ENCODE assay signal across 1 cellular context in the genomic region with DNA sequence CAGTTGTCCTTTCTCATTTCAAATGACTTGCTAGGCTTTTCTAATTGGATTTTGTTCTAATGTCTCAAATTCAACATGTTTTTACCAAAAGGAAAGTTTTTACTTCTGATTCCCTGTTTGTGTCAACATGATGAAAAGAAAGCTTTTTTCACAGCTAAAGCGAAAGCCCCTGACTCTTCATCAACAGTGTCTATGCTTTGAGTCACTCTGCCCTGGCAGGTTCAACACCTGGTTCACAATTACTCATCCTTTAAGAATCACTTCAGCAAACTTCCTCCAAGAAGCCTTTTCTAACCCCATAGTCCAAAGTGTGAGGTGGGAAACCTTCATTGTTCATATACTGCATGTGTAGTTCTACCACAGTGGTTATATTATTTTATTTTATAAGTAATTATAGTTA.
TF ChIP-seq lines count a peak whose summit lies in the region.

No MANE protein-coding gene starts in this region.

TF ChIP-seq in A549, 52 proteins besides CTCF, POLR2A, EP300 and RAD21 (continued from another document):
- TF ChIP-seq, protein P1, sequence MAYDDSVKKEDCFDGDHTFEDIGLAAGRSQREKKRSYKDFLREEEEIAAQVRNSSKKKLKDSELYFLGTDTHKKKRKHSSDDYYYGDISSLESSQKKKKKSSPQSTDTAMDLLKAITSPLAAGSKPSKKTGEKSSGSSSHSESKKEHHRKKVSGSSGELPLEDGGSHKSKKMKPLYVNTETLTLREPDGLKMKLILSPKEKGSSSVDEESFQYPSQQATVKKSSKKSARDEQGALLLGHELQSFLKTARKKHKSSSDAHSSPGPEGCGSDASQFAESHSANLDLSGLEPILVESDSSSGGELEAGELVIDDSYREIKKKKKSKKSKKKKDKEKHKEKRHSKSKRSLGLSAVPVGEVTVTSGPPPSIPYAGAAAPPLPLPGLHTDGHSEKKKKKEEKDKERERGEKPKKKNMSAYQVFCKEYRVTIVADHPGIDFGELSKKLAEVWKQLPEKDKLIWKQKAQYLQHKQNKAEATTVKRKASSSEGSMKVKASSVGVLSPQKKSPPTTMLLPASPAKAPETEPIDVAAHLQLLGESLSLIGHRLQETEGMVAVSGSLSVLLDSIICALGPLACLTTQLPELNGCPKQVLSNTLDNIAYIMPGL (CRISPR knock-in tag; IDR thresholded peaks at IDR 0.05; ENCODE audit: borderline replicate concordance): no peak
- no peak for TF ChIP-seq KDM1A (IDR thresholded peaks at IDR 0.05; ENCODE audit: low read depth)
- TF ChIP-seq EHF (CRISPR knock-in tag; IDR thresholded peaks at IDR 0.05): no peak
- no peak for TF ChIP-seq TFCP2L1 (CRISPR knock-in tag; IDR thresholded peaks at IDR 0.05)
